Comparison of ENCODE assay signal across 7 cellular contexts in genomic region chr14:59451849-59452248, GRCh38.
"Had no signal": no experiment of that assay in that cellular context is flagged by ENCODE, and none has a peak within 500 bp of the region (broad histone marks: within the 10 kb centered on the region; RNA-seq: fewer than 3 reads in every experiment).

No MANE protein-coding gene starts in this region.

- ATAC-seq: HepG2, K562 had no signal

- H3K4me3 ChIP-seq: GM23248, HAP-1, K562 had no signal

- H3K9ac ChIP-seq: GM23248 had no signal

- H2AFZ ChIP-seq: GM23248 had no signal

- H3K27ac ChIP-seq: GM23248 had no signal

- H3K4me1 ChIP-seq: HAP-1 had no signal

- H3K9me3 ChIP-seq: HAP-1 had no signal

- DNase-seq: GM23248, GOT3, H7, KG1 had no signal
